In the genomic region with DNA sequence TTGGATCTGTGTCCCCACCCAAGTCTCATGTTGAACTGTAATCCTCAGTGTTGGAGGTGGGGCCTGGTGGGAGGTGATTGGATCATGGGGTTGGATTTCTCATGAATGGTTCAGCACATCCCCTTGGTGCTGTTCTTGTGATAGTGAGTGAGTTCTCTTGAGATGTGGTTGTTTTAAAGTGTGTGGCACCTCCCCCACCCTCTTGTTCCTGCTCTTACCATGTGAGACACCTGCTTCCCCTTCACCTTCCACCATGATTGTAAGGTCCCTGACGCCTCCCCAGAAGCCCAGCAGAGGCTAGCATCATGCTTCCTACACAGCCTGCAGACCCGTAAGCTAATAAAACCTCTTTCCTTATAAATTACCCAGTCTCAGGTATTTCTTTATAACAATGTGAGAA, we compare ENCODE assay signal across 22 cellular contexts.
"Had no signal": no experiment of that assay in that cellular context is flagged by ENCODE, and none has a peak within 500 bp of the region (broad histone marks: within the 10 kb centered on the region; RNA-seq: fewer than 3 reads in every experiment).

No MANE protein-coding gene starts in this region.

- DNase-seq: Karpas-422, KG1, MG63, NCI-H1092, NCI-H1105 treated with DMSO at 0.1 percent for 48 hours, NCI-H1417 treated with DMSO at 0.1 percent for 48 hours, NCI-H146, NCI-H1694 treated with DMSO at 0.1 percent for 48 hours, NCI-H1930, NCI-H2081, NCI-H2107, NCI-H2171 treated with DMSO at 0.1 percent for 48 hours, NCI-H345, NCI-H446 treated with DMSO at 0.1 percent for 48 hours, NCI-H524 treated with DMSO at 0.1 percent for 48 hours, NCI-H69, NCI-H774, Right ventricle myocardium superior, RPMI8226, SIG-M5 had no signal

- H3K4me3 ChIP-seq: MG63, SJSA1, SK-N-MC had no signal

- H3K36me3 ChIP-seq: MG63, SJSA1 had no signal

- H3K27ac ChIP-seq: SJSA1, SK-N-MC had no signal

- H3K9me3 ChIP-seq: SJSA1 had no signal

- H3K4me1 ChIP-seq: SJSA1 had no signal

- H3K27me3 ChIP-seq: MG63, SJSA1 had no signal
